24 cellular contexts compared by ENCODE assay signal in the genomic region with DNA sequence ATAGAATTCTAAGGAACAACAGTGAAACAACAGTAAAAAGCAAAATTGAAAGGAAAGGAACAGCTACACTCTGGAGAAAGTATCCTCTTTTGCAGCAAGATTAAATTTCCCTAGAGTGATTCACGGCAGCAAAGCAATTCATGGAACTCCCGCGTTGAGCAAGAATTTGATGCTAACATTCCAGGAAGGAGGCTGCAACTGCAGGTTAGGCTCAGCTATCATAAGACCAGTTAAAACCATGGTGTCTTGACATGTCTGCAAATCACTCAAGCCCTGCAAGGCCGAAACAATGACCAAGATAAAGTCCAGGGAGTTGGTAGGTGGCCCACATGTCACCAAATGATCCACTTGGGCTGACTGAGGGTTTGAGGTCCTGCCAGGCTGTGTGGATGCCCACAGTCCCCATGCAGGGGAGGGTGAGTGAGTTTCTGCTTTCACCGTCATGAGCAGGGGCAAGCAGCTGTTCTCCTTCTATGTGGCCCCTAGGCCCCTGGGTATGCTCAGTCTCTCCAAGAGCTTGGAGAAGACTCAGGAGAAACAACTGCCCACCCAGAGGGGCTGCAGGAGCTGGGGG.
"Had no signal": no experiment of that assay in that cellular context is flagged by ENCODE, and none has a peak within 500 bp of the region (broad histone marks: within the 10 kb centered on the region; RNA-seq: fewer than 3 reads in every experiment).

No MANE protein-coding gene starts in this region.

- H3K27ac ChIP-seq: adrenal gland, body of pancreas, coronary artery, esophagus squamous epithelium, lower lobe of right lung, neutrophil, right atrium auricular region, skin epidermis, tibial nerve had no signal

- H3K4me1 ChIP-seq: adrenal gland, lower lobe of right lung, right atrium auricular region, tibial nerve had no signal

- H3K27me3 Mint-ChIP-seq: activated CD4-positive, alpha-beta memory T cell treated with anti-CD3 and anti-CD28 coated beads for 36 hours; activated naive CD4-positive, alpha-beta T cell treated with anti-CD3 and anti-CD28 coated beads, Interleukin-2, amount 50 U/mL, for 24 hours had no signal

- H3K4me1 Mint-ChIP-seq: activated naive CD4-positive, alpha-beta T cell treated with anti-CD3 and anti-CD28 coated beads, Interleukin-2, amount 50 U/mL, for 24 hours; naive B cell; T-cell had no signal

- H3K27me3 ChIP-seq: adrenal gland, body of pancreas, esophagus squamous epithelium, neutrophil, right atrium auricular region, tibial nerve had no signal

- H3K4me3 Mint-ChIP-seq: activated CD4-positive, alpha-beta memory T cell treated with anti-CD3 and anti-CD28 coated beads for 36 hours; activated CD8-positive, alpha-beta memory T cell treated with anti-CD3 and anti-CD28 coated beads, Interleukin-2, amount 10 ng/mL, durations not matched to agents 7 days and 5 days; activated naive CD4-positive, alpha-beta T cell treated with anti-CD3 and anti-CD28 coated beads, Interleukin-2, amount 50 U/mL, for 24 hours; activated T-cell treated with anti-CD3 and anti-CD28 coated beads, Interleukin-2, amount 50 U/mL, for 24 hours; naive B cell; T-cell had no signal

- H3K36me3 Mint-ChIP-seq: activated CD4-positive, alpha-beta memory T cell treated with anti-CD3 and anti-CD28 coated beads for 36 hours; activated CD8-positive, alpha-beta memory T cell treated with anti-CD3 and anti-CD28 coated beads, Interleukin-2, amount 10 ng/mL, durations not matched to agents 7 days and 5 days; activated naive CD4-positive, alpha-beta T cell treated with anti-CD3 and anti-CD28 coated beads, Interleukin-2, amount 50 U/mL, for 24 hours; naive B cell; T-cell had no signal

- DNase-seq: activated CD4-positive, alpha-beta memory T cell treated with anti-CD3 and anti-CD28 coated beads for 36 hours; activated CD8-positive, alpha-beta memory T cell treated with anti-CD3 and anti-CD28 coated beads, Interleukin-2, amount 10 ng/mL, durations not matched to agents 7 days and 5 days; activated effector memory CD4-positive, alpha-beta T cell treated with anti-CD3 and anti-CD28 coated beads, Interleukin-2, amount 50 U/mL, for 16 hours; activated T-cell treated with anti-CD3 and anti-CD28 coated beads, Interleukin-2, amount 50 U/mL, for 24 hours; adrenal gland; body of pancreas; central memory CD4-positive, alpha-beta T cell; esophagus squamous epithelium; left cardiac atrium; lower lobe of right lung; midbrain; naive B cell; stimulated activated CD4-positive, alpha-beta T cell treated with anti-CD3 and anti-CD28 coated beads, Interleukin-4, amount 100 ng/mL, for 4 hours; stimulated activated CD8-positive, alpha-beta memory T cell treated with anti-CD3 and anti-CD28 coated beads, Interleukin-4, amount 100 ng/mL, for 48 hours; stimulated activated naive CD4-positive, alpha-beta T cell treated with Interleukin-2 at 50 U/mL for 16 hours; substantia nigra; T-cell; T1000 had no signal

- H3K27ac Mint-ChIP-seq: activated CD4-positive, alpha-beta memory T cell treated with anti-CD3 and anti-CD28 coated beads for 36 hours; activated CD8-positive, alpha-beta memory T cell treated with anti-CD3 and anti-CD28 coated beads, Interleukin-2, amount 10 ng/mL, durations not matched to agents 7 days and 5 days; activated naive CD4-positive, alpha-beta T cell treated with anti-CD3 and anti-CD28 coated beads, Interleukin-2, amount 50 U/mL, for 24 hours; activated T-cell treated with anti-CD3 and anti-CD28 coated beads, Interleukin-2, amount 50 U/mL, for 24 hours; naive B cell; T-cell had no signal

- H3K36me3 ChIP-seq: adrenal gland, esophagus squamous epithelium, lower lobe of right lung, neutrophil, right atrium auricular region, tibial nerve had no signal

- H3K4me3 ChIP-seq: adrenal gland, body of pancreas, coronary artery, esophagus squamous epithelium, lower lobe of right lung, right atrium auricular region, skin epidermis, tibial nerve had no signal

- H3K9me3 ChIP-seq: adrenal gland, body of pancreas, esophagus squamous epithelium, lower lobe of right lung, neutrophil had no signal

- H3K9me3 Mint-ChIP-seq: activated CD4-positive, alpha-beta memory T cell treated with anti-CD3 and anti-CD28 coated beads for 36 hours; activated naive CD4-positive, alpha-beta T cell treated with anti-CD3 and anti-CD28 coated beads, Interleukin-2, amount 50 U/mL, for 24 hours; activated T-cell treated with anti-CD3 and anti-CD28 coated beads, Interleukin-2, amount 50 U/mL, for 24 hours had no signal
